ENCODE assay signal across 12 cellular contexts in genomic region chr2:171553236-171553635, GRCh38. TPM values are rescaled to one million over a fixed set of nuclear protein-coding genes. Genes with fewer than 3 reads are reported as not detected.
DNase-seq lines count a peak whose midpoint lies in the region; ATAC-seq, FAIRE-seq and TF ChIP-seq lines count a peak whose summit lies in the region.
"Had no signal": no experiment of that assay in that cellular context is flagged by ENCODE, and none has a peak within 500 bp of the region (broad histone marks: within the 10 kb centered on the region; RNA-seq: fewer than 3 reads in every experiment).

No MANE protein-coding gene starts in this region.

- H4K20me1 ChIP-seq in osteoblast (ENCODE audit: insufficient read depth, low read length) (no peaks in the 10 kb centered on the region), OCI-LY7 (ENCODE audit: insufficient read depth, low read length) (no peaks in the 10 kb centered on the region)

- H3K9me3 ChIP-seq in A549 (no peaks in the 10 kb centered on the region), osteoblast (ENCODE audit: low read depth, low read length) (no peaks in the 10 kb centered on the region), OCI-LY7 (ENCODE audit: low read length) (no peaks in the 10 kb centered on the region)
- H3K9me3 ChIP-seq: BE2C had no signal

- no peaks in the 10 kb centered on the region for H3K9me2 ChIP-seq in OCI-LY7 (ENCODE audit: insufficient read depth, low read length)

- no TSS peak for BruUV-seq in OCI-LY7 (replicated peaks; lab: Mats Ljungman, UMichigan)

- POLR2A ChIA-PET in A549 (lab: Yijun Ruan, JAX): no interaction called here
- POLR2A ChIA-PET in RWPE1 (lab: Yijun Ruan, JAX; ENCODE audit: low non-redundant PET): no interaction called here
- POLR2A ChIA-PET in OCI-LY7 (lab: Charles Lee): no interaction called here

- H3K36me3 ChIP-seq in osteoblast (ENCODE audit: insufficient read depth, low read length) (peaks cover 10% of the 10 kb centered on the region), OCI-LY7 (ENCODE audit: insufficient read depth, low read length) (no peaks in the 10 kb centered on the region)
- H3K36me3 ChIP-seq: BE2C had no signal

- ATAC-seq in A549: no peak

- no peak for TF ChIP-seq EP300 in A549 (IDR thresholded peaks at IDR 0.05)

- intact Hi-C loops in OCI-LY7 (cut with micrococcal nuclease; ENCODE audit: unreplicated experiment): no loop called here

- H3K27ac ChIP-seq in A549: peak overlapping the region; percentile 33 to 65; a peak in 4 of 6 replicates
- no peak overlapping the region for H3K27ac ChIP-seq in RWPE1
- no peak overlapping the region for H3K27ac ChIP-seq in osteoblast (ENCODE audit: low read depth, low read length)
- no peak overlapping the region for H3K27ac ChIP-seq in OCI-LY7 (ENCODE audit: low read depth, low read length, poor library complexity, severe bottlenecking)
- H3K27ac ChIP-seq: C4-2B, GM23248 had no signal

- H3K4me3 ChIP-seq in A549 (peak overlapping the region; percentile 51), epithelial cell of esophagus (ENCODE audit: low read length) (no peak overlapping the region), osteoblast (ENCODE audit: insufficient read depth, low read length) (no peak overlapping the region), OCI-LY7 (ENCODE audit: low read depth, low read length, poor library complexity, severe bottlenecking) (no peak overlapping the region)
- H3K4me3 ChIP-seq: GM23248 had no signal

- FAIRE-seq in A549 (lab: Jason Lieb, UNC): no peak
- FAIRE-seq in D721Med (lab: Jason Lieb, UNC): no peak

- 93% methylated on average over 2 of the region's 2 CpGs for WGBS in A549 (ENCODE audit: missing lambda C conversion rate)

- CTCF ChIA-PET in A549 (lab: Yijun Ruan, JAX) (no interaction called here), RWPE1 (lab: Yijun Ruan, JAX) (no interaction called here), OCI-LY7 (lab: Charles Lee; ENCODE audit: unreplicated experiment) (no interaction called here)

- no peak overlapping the region for H2AFZ ChIP-seq in osteoblast (ENCODE audit: low read length)
- H2AFZ ChIP-seq in OCI-LY7 (ENCODE audit: low read length): no peak overlapping the region
- H2AFZ ChIP-seq: GM23248 had no signal

- H3K27me3 ChIP-seq in osteoblast (ENCODE audit: insufficient read depth, low read length): no peaks in the 10 kb centered on the region
- H3K27me3 ChIP-seq: BE2C had no signal

- H3K79me2 ChIP-seq in osteoblast (ENCODE audit: insufficient read depth, low read length): no peaks in the 10 kb centered on the region
- H3K79me2 ChIP-seq in OCI-LY7 (ENCODE audit: insufficient read depth, low read depth, low read length): no peaks in the 10 kb centered on the region

- no peak for TF ChIP-seq RAD21 in A549 (conservative IDR thresholded peaks at IDR 0.05 in 1 of 2, IDR thresholded peaks at IDR 0.05 in 1 of 2)

- H3K4me1 ChIP-seq in A549 (peaks cover 10% of the 10 kb centered on the region; the same call in 2 of the 3 replicates), osteoblast (ENCODE audit: insufficient read depth, low read length) (peaks cover 10% of the 10 kb centered on the region), OCI-LY7 (ENCODE audit: insufficient read depth, low read length, poor library complexity, severe bottlenecking) (no peaks in the 10 kb centered on the region)
- H3K4me1 ChIP-seq: BE2C had no signal

- H3K4me2 ChIP-seq in A549: peak overlapping the region; percentile 80
- peak overlapping the region; percentile 75 for H3K4me2 ChIP-seq in osteoblast (ENCODE audit: insufficient read depth, low read length)
- no peak overlapping the region for H3K4me2 ChIP-seq in OCI-LY7 (ENCODE audit: low read length)

- TF ChIP-seq CTCF in A549 (IDR thresholded peaks at IDR 0.05): no peak
- TF ChIP-seq CTCF in RWPE1 (conservative IDR thresholded peaks at IDR 0.05; ENCODE audit: low read depth): no peak
- no peak for TF ChIP-seq CTCF in epithelial cell of esophagus (IDR thresholded peaks at IDR 0.05; ENCODE audit: insufficient read depth, low read depth, low read length, missing control alignments)
- TF ChIP-seq CTCF in osteoblast (IDR thresholded peaks at IDR 0.05; ENCODE audit: extremely low read depth, low read depth, low read length): no peak
- no peak for TF ChIP-seq CTCF in D721Med (IDR thresholded peaks at IDR 0.05; ENCODE audit: insufficient read depth, missing control alignments)
- TF ChIP-seq CTCF in OCI-LY7 (conservative IDR thresholded peaks at IDR 0.05; ENCODE audit: low read length): no peak

- no peak for TF ChIP-seq POLR2A in A549 (IDR thresholded peaks at IDR 0.05; ENCODE audit: low read length)

- DNase-seq in A549 (ENCODE audit: low read depth in 1 of 2, low spot score in 1 of 2): no peak
- DNase-seq in RWPE1 (ENCODE audit: low spot score): peak; percentile 49
- DNase-seq in epithelial cell of esophagus (ENCODE audit: low read depth): peak; percentile 73
- DNase-seq in osteoblast (ENCODE audit: insufficient read length, low spot score, missing footprints): no peak
- DNase-seq in D721Med (ENCODE audit: insufficient read length, low spot score): no peak
- DNase-seq in DMS53 treated with DMSO at 0.1 percent for 48 hours (lab: John Stamatoyannopoulos, UW; ENCODE audit: unreplicated experiment): no peak
- DNase-seq in OCI-LY7 (ENCODE audit: low spot score): no peak
- DNase-seq: GF-D8, GM23248, IMR-90 had no signal

TF ChIP-seq in A549, 52 proteins besides CTCF, POLR2A, EP300 and RAD21:
- TF ChIP-seq SREBF2 (IDR thresholded peaks at IDR 0.05) (no peak), NR3C1 (IDR thresholded peaks at IDR 0.05) (no peak), NFE2L2 (conservative IDR thresholded peaks at IDR 0.05; ENCODE audit: low read length) (no peak), BHLHE40 (IDR thresholded peaks at IDR 0.05; ENCODE audit: low read depth, low read length) (no peak), SMC3 (IDR thresholded peaks at IDR 0.05) (no peak), ZC3H11A (IDR thresholded peaks at IDR 0.05) (no peak), HEYL (CRISPR knock-in tag; IDR thresholded peaks at IDR 0.05) (no peak), HMGXB4 (CRISPR knock-in tag; IDR thresholded peaks at IDR 0.05; ENCODE audit: borderline replicate concordance) (no peak), JUN (IDR thresholded peaks at IDR 0.05) (no peak), KDM5A (IDR thresholded peaks at IDR 0.05) (no peak), RARB (CRISPR knock-in tag; IDR thresholded peaks at IDR 0.05) (no peak), FOSB (CRISPR knock-in tag; IDR thresholded peaks at IDR 0.05) (no peak), CBX8 (IDR thresholded peaks at IDR 0.05) (no peak), E2F6 (IDR thresholded peaks at IDR 0.05; ENCODE audit: borderline replicate concordance, low read depth) (no peak), MYC (IDR thresholded peaks at IDR 0.05; ENCODE audit: borderline replicate concordance, low read length) (no peak), EHF (CRISPR knock-in tag; IDR thresholded peaks at IDR 0.05) (no peak), GATA3 (IDR thresholded peaks at IDR 0.05; ENCODE audit: borderline replicate concordance) (no peak)

RNA-seq across cellular contexts. Expression of gene CYBRD1, which starts 31.0 kb away (rescaled TPM):
- polyA plus RNA-seq in A549 (2011; rRNA removed) (46.6 and 50.8 TPM in 2 replicates), A549 (2017; fragmentation: RNase III; extraction: RNeasy Plus Mini Kit Qiagen cat#74134 plus additional on column Dnase treatment) (25.3 to 31.6 TPM (median 30.5 TPM) in 3 replicates)
- 14.3 and 20.5 TPM in 2 replicates for polyA plus RNA-seq in A549 (2012; cell fraction: cytosol; rRNA removed)
- 9.4 and 12.9 TPM in 2 replicates for polyA plus RNA-seq in A549 (2012; cell fraction: nucleus; rRNA removed)
- polyA minus RNA-seq in A549 (2011; rRNA and poly(A)+ RNA removed): 37.4 and 37.7 TPM in 2 replicates
- total RNA-seq in osteoblast (338 and 514 TPM in 2 replicates), OCI-LY7 (2022) (not detected in 2 replicates)
- total RNA-seq in OCI-LY7 (2014; rRNA removed; shearing (Covaris generic)): not detected in 2 replicates

Comparison
In these comparisons a context has a peak if more than half of its experiments do, and no peak if none do; other contexts are left out.
1. DNase-seq: peak in RWPE1 (single experiment) and epithelial cell of esophagus (single experiment); none in A549 (0 of 2), osteoblast (single experiment), D721Med (single experiment), DMS53 treated with DMSO at 0.1 percent for 48 hours (single experiment) and OCI-LY7 (single experiment).
2. H3K27ac ChIP-seq: peak in A549 (2 of 2); none in RWPE1 (single experiment), osteoblast (single experiment) and OCI-LY7 (single experiment).
3. RNA of gene CYBRD1, which starts 31.0 kb away (total RNA-seq): 338 to 514 TPM in osteoblast; not detected in OCI-LY7; every median in the first group is over 100 times any median in the second.